16 cellular contexts compared by ENCODE assay signal in the genomic region with DNA sequence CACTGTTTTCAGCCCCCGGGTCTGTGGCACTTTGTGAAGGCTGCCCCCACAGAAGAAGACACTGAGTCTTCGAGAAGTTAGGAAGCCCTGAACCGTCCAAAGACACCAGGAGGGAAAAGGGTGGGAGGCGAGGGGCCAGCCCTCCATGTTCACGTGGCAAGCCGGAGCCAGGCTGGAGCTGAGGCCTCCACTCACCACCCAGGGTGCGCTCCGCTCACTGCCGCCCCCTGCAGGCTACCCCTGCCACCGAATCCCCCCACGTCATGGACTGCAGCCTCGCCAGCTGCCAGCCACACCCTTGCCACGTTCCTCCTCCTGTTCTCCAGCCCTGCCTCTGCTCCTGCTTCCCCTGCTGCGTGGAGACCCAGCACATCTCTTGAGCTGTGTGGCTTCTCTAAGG. TPM values are rescaled to one million over a fixed set of nuclear protein-coding genes. Genes with fewer than 3 reads are reported as not detected.
DNase-seq lines count a peak whose midpoint lies in the region; ATAC-seq and TF ChIP-seq lines count a peak whose summit lies in the region.
"Had no signal": no experiment of that assay in that cellular context is flagged by ENCODE, and none has a peak within 500 bp of the region (broad histone marks: within the 10 kb centered on the region; RNA-seq: fewer than 3 reads in every experiment).

No MANE protein-coding gene starts in this region.

- no peaks in the 10 kb centered on the region for H3K36me3 Mint-ChIP-seq in Calu3 (ENCODE audit: insufficient read depth, unreplicated experiment)
- H3K36me3 Mint-ChIP-seq in activated CD4-positive, alpha-beta memory T cell treated with anti-CD3 and anti-CD28 coated beads, Interleukin-2, amount 10 ng/mL, durations not matched to agents 7 days and 5 days (ENCODE audit: low read depth) = no peaks in the 10 kb centered on the region
- no peaks in the 10 kb centered on the region for H3K36me3 Mint-ChIP-seq in MCF 10A (ENCODE audit: insufficient read depth, unreplicated experiment)
- H3K36me3 Mint-ChIP-seq: naive thymus-derived CD8-positive, alpha-beta T cell had no signal

- ATAC-seq in sciatic nerve (no peak), HG03378 (IDR thresholded peaks at IDR 0.05; ENCODE audit: unreplicated experiment) (no peak), left cardiac atrium (no peak)
- ATAC-seq: left colon; naive thymus-derived CD8-positive, alpha-beta T cell had no signal

- CTCF ChIA-PET in Calu3 (lab: Charles Lee) (no interaction called here), MCF 10A (lab: Yijun Ruan, JAX) (no interaction called here)
- CTCF ChIA-PET in activated CD4-positive, alpha-beta memory T cell treated with anti-CD3 and anti-CD28 coated beads, Interleukin-2, amount 10 ng/mL, durations not matched to agents 7 days and 5 days (lab: Charles Lee) = no interaction called here

- H3K27ac ChIP-seq in 22Rv1 = no peak overlapping the region

- peak; percentile 51 for TF ChIP-seq CTCF in 22Rv1 (IDR thresholded peaks at IDR 0.05)
- peak; percentile 37 for TF ChIP-seq CTCF in Calu3 (IDR thresholded peaks at IDR 0.05; ENCODE audit: unreplicated experiment)
- TF ChIP-seq CTCF in MCF 10A (IDR thresholded peaks at IDR 0.05; ENCODE audit: unreplicated experiment) = no peak

- H3K9me3 Mint-ChIP-seq in Calu3 (ENCODE audit: low read depth, unreplicated experiment) (no peaks in the 10 kb centered on the region), MCF 10A (ENCODE audit: unreplicated experiment) (no peaks in the 10 kb centered on the region)
- H3K9me3 Mint-ChIP-seq in activated CD4-positive, alpha-beta memory T cell treated with anti-CD3 and anti-CD28 coated beads, Interleukin-2, amount 10 ng/mL, durations not matched to agents 7 days and 5 days = no peaks in the 10 kb centered on the region

- H3K4me3 Mint-ChIP-seq in Calu3 (ENCODE audit: low read depth, unreplicated experiment) = no peak overlapping the region
- no peak overlapping the region for H3K4me3 Mint-ChIP-seq in activated CD4-positive, alpha-beta memory T cell treated with anti-CD3 and anti-CD28 coated beads, Interleukin-2, amount 10 ng/mL, durations not matched to agents 7 days and 5 days
- H3K4me3 Mint-ChIP-seq in MCF 10A (ENCODE audit: unreplicated experiment) = no peak overlapping the region
- H3K4me3 Mint-ChIP-seq: naive thymus-derived CD8-positive, alpha-beta T cell had no signal

- H3K4me1 Mint-ChIP-seq in Calu3 (ENCODE audit: low read depth, unreplicated experiment) (no peaks in the 10 kb centered on the region), MCF 10A (ENCODE audit: insufficient read depth, unreplicated experiment) (no peaks in the 10 kb centered on the region)
- H3K4me1 Mint-ChIP-seq in activated CD4-positive, alpha-beta memory T cell treated with anti-CD3 and anti-CD28 coated beads, Interleukin-2, amount 10 ng/mL, durations not matched to agents 7 days and 5 days = no peaks in the 10 kb centered on the region

- intact Hi-C loops in Calu3 (cut with micrococcal nuclease; ENCODE audit: unreplicated experiment) (no loop called here), MCF 10A (cut with micrococcal nuclease) (no loop called here), sciatic nerve (cut with DNase I) (no loop called here), left cardiac atrium (cut with DNase I) (no loop called here)

- H3K27ac Mint-ChIP-seq in Calu3 (ENCODE audit: unreplicated experiment) = no peak overlapping the region
- no peak overlapping the region for H3K27ac Mint-ChIP-seq in activated CD4-positive, alpha-beta memory T cell treated with anti-CD3 and anti-CD28 coated beads, Interleukin-2, amount 10 ng/mL, durations not matched to agents 7 days and 5 days
- no peak overlapping the region for H3K27ac Mint-ChIP-seq in MCF 10A (ENCODE audit: low read depth, unreplicated experiment)
- H3K27ac Mint-ChIP-seq: naive thymus-derived CD8-positive, alpha-beta T cell had no signal

- BruUV-seq in Calu3 (replicated peaks; lab: Mats Ljungman, UMichigan) = no TSS peak
- BruUV-seq in MCF 10A (replicated peaks; lab: Mats Ljungman, UMichigan) = no TSS peak

- POLR2A ChIA-PET in activated CD4-positive, alpha-beta memory T cell treated with anti-CD3 and anti-CD28 coated beads, Interleukin-2, amount 10 ng/mL, durations not matched to agents 7 days and 5 days (lab: Charles Lee) = no interaction called here
- POLR2A ChIA-PET in MCF 10A (lab: Yijun Ruan, JAX) = no interaction called here

- in situ Hi-C loops in KBM-7 (cut with MboI; ENCODE audit: low pct_unique_long_range_greater_than_20kb, low sequenced_read_pairs) = loop anchor here (25.0 kb wide), 1 partner anchor 363 kb away; no protein-coding TSS in a partner anchor

- H3K27me3 Mint-ChIP-seq in Calu3 (ENCODE audit: unreplicated experiment) = peaks cover 96% of the 10 kb centered on the region
- H3K27me3 Mint-ChIP-seq in activated CD4-positive, alpha-beta memory T cell treated with anti-CD3 and anti-CD28 coated beads, Interleukin-2, amount 10 ng/mL, durations not matched to agents 7 days and 5 days = peaks cover 7% of the 10 kb centered on the region
- H3K27me3 Mint-ChIP-seq in MCF 10A (ENCODE audit: insufficient read depth, unreplicated experiment) = peaks cover 65% of the 10 kb centered on the region

- DNase-seq in Calu3 (peak; percentile 28), KBM-7 (peak; percentile 39), MCF 10A (ENCODE audit: unreplicated experiment) (no peak), sciatic nerve (ENCODE audit: low spot score) (no peak), left cardiac atrium (no peak)
- peak; percentile 24 for DNase-seq in activated CD4-positive, alpha-beta memory T cell treated with anti-CD3 and anti-CD28 coated beads, Interleukin-2, amount 10 ng/mL, durations not matched to agents 7 days and 5 days
- DNase-seq: activated CD4-positive, alpha-beta T cell treated with anti-CD3 and anti-CD28 coated beads, Interleukin-2, amount 50 U/mL, for 1 hour; activated naive CD4-positive, alpha-beta T cell; left colon; naive thymus-derived CD8-positive, alpha-beta T cell; right cardiac atrium had no signal

RNA-seq across cellular contexts. Expression of a gene that starts 59.0 kb away (rescaled TPM):
- total RNA-seq in Calu3 (2022) (3.2 TPM in 2 replicates), MCF 10A (2022) (not detected in 2 replicates), sciatic nerve (not detected), left cardiac atrium (under 1 TPM; 0.08 to 0.15 TPM)
- total RNA-seq in activated CD4-positive, alpha-beta memory T cell treated with anti-CD3 and anti-CD28 coated beads, Interleukin-2, amount 10 ng/mL, durations not matched to agents 7 days and 5 days = not detected
- total RNA-seq: cardiac septum; left colon; M059J; naive thymus-derived CD8-positive, alpha-beta T cell; T-helper 1 cell treated with Interleukin-12 subunit alpha and Interleukin-12 subunit beta and Interleukin-4 antibody, amounts not matched to agents 30 ng/mL and 1 ng/mL, for 36 hours had no signal

Comparison
In these comparisons a context has a peak if more than half of its experiments do, and no peak if none do; other contexts are left out.
1. DNase-seq: peak in Calu3 (single experiment), KBM-7 (single experiment) and activated CD4-positive, alpha-beta memory T cell treated with anti-CD3 and anti-CD28 coated beads, Interleukin-2, amount 10 ng/mL, durations not matched to agents 7 days and 5 days (single experiment); none in MCF 10A (single experiment), sciatic nerve (single experiment) and left cardiac atrium (single experiment).